8 cellular contexts compared by ENCODE assay signal in genomic region chr9:41359116-41359515, GRCh38.
DNase-seq lines count a peak whose midpoint lies in the region; FAIRE-seq and TF ChIP-seq lines count a peak whose summit lies in the region.
"Not testable (repeated sequence)": the region's sequence is repeated elsewhere in the genome, so short reads cannot be mapped to it uniquely, and the experiment has no call there.

No MANE protein-coding gene starts in this region.

- not testable (repeated sequence) for H2BK12ac ChIP-seq in neuronal stem cell (ENCODE audit: low read length)

- TF ChIP-seq EP300 in suprapubic skin (IDR thresholded peaks at IDR 0.05): not testable (repeated sequence)

- H3K27me3 ChIP-seq in DOHH2 (ENCODE audit: control insufficient read depth, low read length); HUES48 (ENCODE audit: control insufficient read depth, insufficient read depth, low read length); iPS-20b (ENCODE audit: insufficient read depth, low read length); neuronal stem cell (ENCODE audit: control insufficient read depth in 3 of 3, insufficient read depth in 3 of 3, low read depth in 1 of 3, low read length in 3 of 3); suprapubic skin: not testable (repeated sequence)

- H2BK5ac ChIP-seq in neuronal stem cell (ENCODE audit: low read length): not testable (repeated sequence)

- peak overlapping the region; percentile 71 for H3K18ac ChIP-seq in neuronal stem cell (ENCODE audit: low read length)

- H3K79me1 ChIP-seq in neuronal stem cell (ENCODE audit: low read depth, low read length): not testable (repeated sequence)

- not testable (repeated sequence) for H4K91ac ChIP-seq in neuronal stem cell (ENCODE audit: low read depth, low read length, poor library complexity)

- peak overlapping the region; percentile 56 for H3K4me2 ChIP-seq in DOHH2 (ENCODE audit: low read length)
- H3K4me2 ChIP-seq in neuronal stem cell (ENCODE audit: insufficient read depth, low read length, poor library complexity, severe bottlenecking): peak overlapping the region; percentile 57

- peaks cover 17% of the 10 kb centered on the region for H3K79me2 ChIP-seq in DOHH2 (ENCODE audit: control insufficient read depth, low read length)

- H2BK15ac ChIP-seq in neuronal stem cell (ENCODE audit: low read length): not testable (repeated sequence)

- H3K4me3 Mint-ChIP-seq in activated T-cell treated with anti-CD3 and anti-CD28 coated beads, Interleukin-2, amount 50 U/mL, for 24 hours: peak overlapping the region; percentile 94

- H3F3A ChIP-seq in DOHH2 (ENCODE audit: control insufficient read depth, insufficient read depth): not testable (repeated sequence)

- not testable (repeated sequence) for TF ChIP-seq CTCF in DOHH2 (IDR thresholded peaks at IDR 0.05; ENCODE audit: low read depth, low read length, poor library complexity, severe bottlenecking); suprapubic skin (IDR thresholded peaks at IDR 0.05)

- peak overlapping the region; percentile 90 for H2AFZ ChIP-seq in neuronal stem cell (ENCODE audit: low read length)

- H3K27ac Mint-ChIP-seq in activated T-cell treated with anti-CD3 and anti-CD28 coated beads, Interleukin-2, amount 50 U/mL, for 24 hours: peak overlapping the region; percentile 93

- H3K4me3 ChIP-seq in DOHH2 (ENCODE audit: low read length) (peak overlapping the region; percentile 80), HUES48 (ENCODE audit: low read depth, low read length) (peak overlapping the region; percentile 63), iPS-20b (ENCODE audit: low read length) (peak overlapping the region; percentile 66), neuronal stem cell (ENCODE audit: low read length in 2 of 2) (peak overlapping the region; percentile 77 to 81), suprapubic skin (peak overlapping the region; percentile 68)

- H3K36me3 Mint-ChIP-seq in activated T-cell treated with anti-CD3 and anti-CD28 coated beads, Interleukin-2, amount 50 U/mL, for 24 hours (ENCODE audit: low read depth): not testable (repeated sequence)

- not testable (repeated sequence) for H3K9ac ChIP-seq in HUES48 (ENCODE audit: low read depth, low read length); iPS-20b (ENCODE audit: low read depth, low read length); neuronal stem cell (ENCODE audit: low read depth, low read length, poor library complexity)

- H3K14ac ChIP-seq in neuronal stem cell (ENCODE audit: low read length): not testable (repeated sequence)

- DNase-seq in RCC 7860 (ENCODE audit: low spot score) (peak; percentile 16), ecto neural progenitor cell (ENCODE audit: low spot score) (peak; percentile 54), neuronal stem cell (ENCODE audit: low spot score) (peak; percentile 0)
- peak; percentile 70 for DNase-seq in activated T-cell treated with anti-CD3 and anti-CD28 coated beads, Interleukin-2, amount 50 U/mL, for 24 hours
- not testable (repeated sequence) for DNase-seq in suprapubic skin (ENCODE audit: low spot score in 2 of 2)

- not testable (repeated sequence) for H2BK120ac ChIP-seq in neuronal stem cell (ENCODE audit: low read depth, low read length)

- not testable (repeated sequence) for H3K9me3 ChIP-seq in DOHH2 (ENCODE audit: control insufficient read depth, insufficient read depth, low read length); HUES48 (ENCODE audit: control insufficient read depth, insufficient read depth, low read length); iPS-20b (ENCODE audit: insufficient read depth, low read depth, low read length); neuronal stem cell (replicated peaks in 1 of 2; ENCODE audit: control insufficient read depth in 2 of 2, insufficient read depth in 1 of 2, low read depth in 1 of 2, low read length in 2 of 2); suprapubic skin

- H3K36me3 ChIP-seq in DOHH2 (ENCODE audit: control insufficient read depth, low read length); HUES48 (ENCODE audit: control insufficient read depth, insufficient read depth, low read length); iPS-20b (ENCODE audit: insufficient read depth, low read depth, low read length); neuronal stem cell (replicated peaks in 1 of 2; ENCODE audit: control insufficient read depth in 2 of 2, insufficient read depth in 2 of 2, low read length in 2 of 2); suprapubic skin: not testable (repeated sequence)

- not testable (repeated sequence) for TF ChIP-seq POLR2A in suprapubic skin (IDR thresholded peaks at IDR 0.05)

- no CpG with 5 or more reads among the region's 27 CpGs for WGBS in neuronal stem cell (ENCODE audit: extremely low coverage in 2 of 2, insufficient read length in 2 of 2, insufficient replicate concordance in 1 of 2), 2 donors
- WGBS in suprapubic skin: 2% methylated on average over 12 of the region's 27 CpGs

- not testable (repeated sequence) for H2AK5ac ChIP-seq in neuronal stem cell (ENCODE audit: low read depth, low read length)

- not testable (repeated sequence) for H3K4ac ChIP-seq in neuronal stem cell (ENCODE audit: low read length)

- H3K4me1 ChIP-seq in DOHH2 (ENCODE audit: control insufficient read depth, low read length): peaks cover 11% of the 10 kb centered on the region
- not testable (repeated sequence) for H3K4me1 ChIP-seq in HUES48 (ENCODE audit: control insufficient read depth, insufficient read depth, low read length); iPS-20b (ENCODE audit: insufficient read depth, low read length); neuronal stem cell (ENCODE audit: control insufficient read depth in 2 of 2, insufficient read depth in 1 of 2, low read depth in 1 of 2, low read length in 2 of 2)
- H3K4me1 ChIP-seq in suprapubic skin: peaks cover 11% of the 10 kb centered on the region

- H3K27me3 Mint-ChIP-seq in activated T-cell treated with anti-CD3 and anti-CD28 coated beads, Interleukin-2, amount 50 U/mL, for 24 hours: not testable (repeated sequence)

- H4K20me1 ChIP-seq in DOHH2 (ENCODE audit: control insufficient read depth, insufficient read depth, low read depth, low read length): not testable (repeated sequence)

- not testable (repeated sequence) for H3K9me2 ChIP-seq in DOHH2 (replicated peaks; ENCODE audit: control insufficient read depth, low read length)

- H3K23ac ChIP-seq in neuronal stem cell (ENCODE audit: low read depth, low read length, poor library complexity): not testable (repeated sequence)

- not testable (repeated sequence) for H4K8ac ChIP-seq in neuronal stem cell (ENCODE audit: low read depth, low read length)

- H3K4me1 Mint-ChIP-seq in activated T-cell treated with anti-CD3 and anti-CD28 coated beads, Interleukin-2, amount 50 U/mL, for 24 hours (ENCODE audit: low read depth): not testable (repeated sequence)

- not testable (repeated sequence) for H3K9me3 Mint-ChIP-seq in activated T-cell treated with anti-CD3 and anti-CD28 coated beads, Interleukin-2, amount 50 U/mL, for 24 hours

- peak overlapping the region; percentile 38 for H3K27ac ChIP-seq in DOHH2 (ENCODE audit: low read depth, low read length)
- H3K27ac ChIP-seq in HUES48 (ENCODE audit: low read depth, low read length); iPS-20b (ENCODE audit: low read length); neuronal stem cell (replicated peaks; ENCODE audit: low read length): not testable (repeated sequence)
- H3K27ac ChIP-seq in suprapubic skin: peak overlapping the region; percentile 77

- not testable (repeated sequence) for FAIRE-seq in RCC 7860 (lab: Jason Lieb, UNC)
